In genomic region chr6:39499053-39499452, GRCh38 we compare ENCODE assay signal across 29 cellular contexts.
"Had no signal": no experiment of that assay in that cellular context is flagged by ENCODE, and none has a peak within 500 bp of the region (broad histone marks: within the 10 kb centered on the region; RNA-seq: fewer than 3 reads in every experiment).

No MANE protein-coding gene starts in this region.

- H3K4me3 Mint-ChIP-seq: dendritic cell treated with granulocyte-macrophage colony-stimulating factor and Interleukin-4, amounts not matched to agents 40 ng/mL and 50 ng/mL, for 4 days; effector memory CD8-positive, alpha-beta T cell; endodermal cell had no signal

- H3K27ac ChIP-seq: colonic mucosa, coronary artery, dorsolateral prefrontal cortex, epithelial cell of prostate, esophagus muscularis mucosa, esophagus squamous epithelium, foreskin keratinocyte, gastrocnemius medialis, heart left ventricle, heart right ventricle had no signal

- H3K4me1 ChIP-seq: colonic mucosa, foreskin keratinocyte, gastrocnemius medialis had no signal

- DNase-seq: colonic mucosa; cortex of kidney; dermis blood vessel endothelial cell; dorsolateral prefrontal cortex; effector CD4-positive, alpha-beta T cell; effector CD8-positive, alpha-beta T cell; effector memory CD4-positive, alpha-beta T cell; effector memory CD8-positive, alpha-beta T cell; endodermal cell; erythroblast; esophagus squamous epithelium; foreskin fibroblast; foreskin keratinocyte; foreskin melanocyte; gastrocnemius medialis; glutamatergic neuron; head of caudate nucleus; heart left ventricle; heart right ventricle had no signal

- ATAC-seq: effector memory CD8-positive, alpha-beta T cell; esophagus mucosa; foreskin keratinocyte; gastrocnemius medialis; gastroesophageal sphincter; heart left ventricle; heart right ventricle had no signal

- H3K27ac Mint-ChIP-seq: dendritic cell treated with granulocyte-macrophage colony-stimulating factor and Interleukin-4, amounts not matched to agents 40 ng/mL and 50 ng/mL, for 4 days; effector memory CD8-positive, alpha-beta T cell; endodermal cell had no signal

- H3K9me3 ChIP-seq: colonic mucosa had no signal

- H3K36me3 ChIP-seq: colonic mucosa, esophagus muscularis mucosa, esophagus squamous epithelium, gastrocnemius medialis, gastroesophageal sphincter, heart left ventricle, heart right ventricle had no signal

- H3K27me3 ChIP-seq: colonic mucosa, dorsolateral prefrontal cortex, esophagus muscularis mucosa, gastroesophageal sphincter, heart right ventricle had no signal

- FAIRE-seq: colon, endometrium, endothelial cell of umbilical vein, frontal cortex had no signal

- H3K4me3 ChIP-seq: colonic mucosa, coronary artery, dorsolateral prefrontal cortex, esophagus muscularis mucosa, esophagus squamous epithelium, gastrocnemius medialis, gastroesophageal sphincter, heart left ventricle, heart right ventricle had no signal
